In the genomic region with DNA sequence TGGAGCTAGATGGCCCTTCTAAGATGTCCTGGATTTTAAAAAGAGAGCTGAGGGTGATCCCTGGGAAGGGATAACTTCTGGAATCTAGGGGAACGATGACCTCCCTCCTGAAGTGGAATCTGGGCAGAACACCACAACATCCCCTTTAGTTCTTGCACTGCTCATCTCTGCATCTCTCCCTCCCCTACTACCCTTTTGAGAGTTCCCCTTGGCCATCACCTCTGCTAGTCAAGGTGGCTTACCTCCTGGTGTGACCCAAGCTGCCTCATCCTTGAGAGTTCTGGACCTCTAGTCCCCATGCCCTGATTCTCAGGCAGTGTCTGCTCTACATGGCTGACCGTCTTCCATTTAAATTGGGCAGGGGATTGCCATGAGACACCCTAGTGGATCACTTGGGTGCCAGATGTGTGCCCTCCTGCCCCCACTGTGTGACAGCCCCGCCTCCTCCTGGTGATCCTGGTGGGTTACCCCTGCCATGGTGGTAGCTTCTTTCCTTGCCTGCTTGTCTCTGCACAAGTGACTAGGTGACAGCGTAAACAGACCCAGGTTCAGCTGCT, we compare ENCODE assay signal across 27 cellular contexts.
"Had no signal": no experiment of that assay in that cellular context is flagged by ENCODE, and none has a peak within 500 bp of the region (broad histone marks: within the 10 kb centered on the region; RNA-seq: fewer than 3 reads in every experiment).

No MANE protein-coding gene starts in this region.

- FAIRE-seq: frontal cortex had no signal

- H3K4me1 Mint-ChIP-seq: activated naive CD4-positive, alpha-beta T cell treated with anti-CD3 and anti-CD28 coated beads, Interleukin-2, amount 10 ng/mL, durations not matched to agents 7 days and 5 days; immature natural killer cell had no signal

- H3K4me3 ChIP-seq: esophagus muscularis mucosa, hepatocyte, left ventricle myocardium inferior, sigmoid colon, smooth muscle cell, testis had no signal

- H3K9me3 Mint-ChIP-seq: activated naive CD4-positive, alpha-beta T cell treated with anti-CD3 and anti-CD28 coated beads, Interleukin-2, amount 10 ng/mL, durations not matched to agents 7 days and 5 days; effector memory CD8-positive, alpha-beta T cell; immature natural killer cell; natural killer cell had no signal

- H3K27me3 ChIP-seq: esophagus muscularis mucosa, hepatocyte, sigmoid colon, testis had no signal

- H3K27ac Mint-ChIP-seq: activated naive CD4-positive, alpha-beta T cell treated with anti-CD3 and anti-CD28 coated beads, Interleukin-2, amount 10 ng/mL, durations not matched to agents 7 days and 5 days; brain; immature natural killer cell; mesothelial cell of epicardium; natural killer cell; progenitor cell of endocrine pancreas had no signal

- ATAC-seq: effector memory CD8-positive, alpha-beta T cell; natural killer cell had no signal

- H3K4me2 ChIP-seq: hepatocyte, smooth muscle cell had no signal

- DNase-seq: activated CD4-positive, alpha-beta T cell treated with anti-CD3 and anti-CD28 coated beads, Interleukin-2, amount 50 U/mL, for 1 hour; activated CD4-positive, CD25-positive, alpha-beta regulatory T cell treated with anti-CD3 and anti-CD28 coated beads, Interleukin-2, amount 50 U/mL, for 72 hours; activated effector memory CD4-positive, alpha-beta T cell treated with Interleukin-2 at 50 U/mL for 16 hours; activated naive CD4-positive, alpha-beta T cell treated with anti-CD3 and anti-CD28 coated beads, Interleukin-2, amount 10 ng/mL, durations not matched to agents 7 days and 5 days; anterior cingulate cortex; caudate nucleus; effector memory CD8-positive, alpha-beta T cell; glutamatergic neuron; immature natural killer cell; kidney glomerular epithelial cell; left ventricle myocardium inferior; natural killer cell; retina; sigmoid colon; stimulated activated CD4-positive, alpha-beta T cell treated with anti-CD3 and anti-CD28 coated beads, Interleukin-2, amount 100 ng/mL, for 48 hours; stimulated activated CD8-positive, alpha-beta memory T cell treated with anti-CD3 and anti-CD28 coated beads, Interleukin-4, amount 100 ng/mL, for 48 hours; stimulated activated naive CD4-positive, alpha-beta T cell; SW 1271; testis had no signal

- H3K4me1 ChIP-seq: esophagus muscularis mucosa, left ventricle myocardium inferior had no signal

- H3K36me3 Mint-ChIP-seq: natural killer cell had no signal

- H3K27ac ChIP-seq: esophagus muscularis mucosa, hepatocyte, left ventricle myocardium inferior, sigmoid colon, testis, VCaP had no signal

- H2AFZ ChIP-seq: hepatocyte had no signal

- H3K79me2 ChIP-seq: hepatocyte had no signal

- H3K4me3 Mint-ChIP-seq: activated naive CD4-positive, alpha-beta T cell treated with anti-CD3 and anti-CD28 coated beads, Interleukin-2, amount 10 ng/mL, durations not matched to agents 7 days and 5 days; brain; effector memory CD8-positive, alpha-beta T cell; immature natural killer cell; mesothelial cell of epicardium; natural killer cell had no signal

- H3K9me3 ChIP-seq: sigmoid colon, testis had no signal

- H3K36me3 ChIP-seq: esophagus muscularis mucosa, left ventricle myocardium inferior, sigmoid colon had no signal

- H3K27me3 Mint-ChIP-seq: effector memory CD8-positive, alpha-beta T cell; progenitor cell of endocrine pancreas had no signal
